In genomic region chr1:202836616-202837403, GRCh38 we compare ENCODE assay signal across 17 cellular contexts. TPM values are rescaled to one million over a fixed set of nuclear protein-coding genes. Genes with fewer than 3 reads are reported as not detected.
DNase-seq lines count a peak whose midpoint lies in the region; ATAC-seq and TF ChIP-seq lines count a peak whose summit lies in the region.
"Had no signal": no experiment of that assay in that cellular context is flagged by ENCODE, and none has a peak within 500 bp of the region (broad histone marks: within the 10 kb centered on the region; RNA-seq: fewer than 3 reads in every experiment).

No MANE protein-coding gene starts in this region.

- DNase-seq in T47D (ENCODE audit: low read depth in 1 of 2, low spot score in 1 of 2) (peak; percentile 49 to 86), breast epithelium (ENCODE audit: low spot score in 2 of 2) (no peak), RWPE2 (ENCODE audit: low spot score) (no peak), foreskin keratinocyte (peak in 1 of 2 donors; percentile 74), upper lobe of right lung (no peak)
- no peak for DNase-seq in central memory CD4-positive, alpha-beta T cell
- DNase-seq: activated T-cell treated with anti-CD3 and anti-CD28 coated beads, Interleukin-2, amount 50 U/mL, for 48 hours; foreskin fibroblast; Karpas-422; NCI-H2081; NCI-H774; SK-N-SH had no signal

- H3K27me3 ChIP-seq in breast epithelium: no peaks in the 10 kb centered on the region
- H3K27me3 ChIP-seq in RWPE2 (ENCODE audit: insufficient read depth, poor library complexity, severe bottlenecking): no peaks in the 10 kb centered on the region
- no peaks in the 10 kb centered on the region for H3K27me3 ChIP-seq in foreskin keratinocyte
- no peaks in the 10 kb centered on the region for H3K27me3 ChIP-seq in upper lobe of right lung

- H3K4me1 ChIP-seq in breast epithelium (no peaks in the 10 kb centered on the region), RWPE2 (ENCODE audit: insufficient read depth, poor library complexity, severe bottlenecking) (peaks cover 13% of the 10 kb centered on the region), foreskin keratinocyte (peaks cover 28% of the 10 kb centered on the region), upper lobe of right lung (peaks cover 9% of the 10 kb centered on the region)

- no peak overlapping the region for H3K4me3 ChIP-seq in breast epithelium
- no peak overlapping the region for H3K4me3 ChIP-seq in RWPE2 (ENCODE audit: severe bottlenecking)
- H3K4me3 ChIP-seq in upper lobe of right lung: no peak overlapping the region
- H3K4me3 ChIP-seq: GM12878 had no signal

- no peak for TF ChIP-seq POLR2A in breast epithelium (IDR thresholded peaks at IDR 0.05)

- in situ Hi-C loops in T47D (cut with HindIII; ENCODE audit: low pct_unique_long_range_greater_than_20kb, low sequenced_read_pairs): no loop called here

- H3K27ac ChIP-seq in breast epithelium (no peak overlapping the region), RWPE2 (ENCODE audit: poor library complexity, severe bottlenecking) (peak overlapping the region; percentile 8), foreskin keratinocyte (no peak overlapping the region), upper lobe of right lung (no peak overlapping the region)

- ATAC-seq in RWPE2 (ENCODE audit: low read depth) (peak; percentile 73), foreskin keratinocyte (peak; percentile 71), upper lobe of right lung (peak; percentile 95), HG03457 (IDR thresholded peaks at IDR 0.05; ENCODE audit: unreplicated experiment) (no peak), GM21515 (IDR thresholded peaks at IDR 0.05; ENCODE audit: unreplicated experiment) (no peak)
- ATAC-seq: activated CD4-positive, CD25-positive, alpha-beta regulatory T cell treated with anti-CD3 and anti-CD28 coated beads, Interleukin-2, amount 50 U/mL, for 24 hours had no signal

- H3K9me3 ChIP-seq in breast epithelium: no peaks in the 10 kb centered on the region
- no peaks in the 10 kb centered on the region for H3K9me3 ChIP-seq in RWPE2 (ENCODE audit: severe bottlenecking)
- no peaks in the 10 kb centered on the region for H3K9me3 ChIP-seq in upper lobe of right lung
- H3K9me3 ChIP-seq: SK-N-SH had no signal

- no peaks in the 10 kb centered on the region for H3K36me3 ChIP-seq in breast epithelium
- no peaks in the 10 kb centered on the region for H3K36me3 ChIP-seq in RWPE2 (ENCODE audit: low read depth)
- no peaks in the 10 kb centered on the region for H3K36me3 ChIP-seq in upper lobe of right lung

- intact Hi-C loops in breast epithelium (cut with DNase I; ENCODE audit: low total_unique reads) (no loop called here), upper lobe of right lung (cut with DNase I) (no loop called here)

- TF ChIP-seq CTCF in breast epithelium (IDR thresholded peaks at IDR 0.05): no peak
- no peak for TF ChIP-seq CTCF in RWPE2 (IDR thresholded peaks at IDR 0.05; ENCODE audit: poor library complexity, severe bottlenecking)
- no peak for TF ChIP-seq CTCF in foreskin keratinocyte (conservative IDR thresholded peaks at IDR 0.05)
- TF ChIP-seq CTCF in upper lobe of right lung (IDR thresholded peaks at IDR 0.05): no peak

RNA-seq across cellular contexts. Expression of gene PCAT6, which starts 26.1 kb away (rescaled TPM):
- total RNA-seq in breast epithelium: 1 to 10 TPM in 1 of 3 donors, not detected in 2; 1.8 TPM
- 0.67 and 1.5 TPM in 2 replicates for total RNA-seq in foreskin keratinocyte
- polyA plus RNA-seq in foreskin keratinocyte: 2.0 and 3.1 TPM in 2 replicates
- total RNA-seq in upper lobe of right lung: 0.81 TPM
- total RNA-seq: urinary bladder had no signal

RNA-seq across cellular contexts. Expression of gene KDM5B, which starts 28.6 kb away (rescaled TPM):
- total RNA-seq in breast epithelium (100 to 1,000 TPM in 1 of 3 donors, 10 to 100 TPM in 2; 37.6 to 122 (median 87.5) TPM), foreskin keratinocyte (47.9 and 57.2 TPM in 2 replicates), upper lobe of right lung (57.3 TPM)
- polyA plus RNA-seq in foreskin keratinocyte: 18.1 and 18.8 TPM in 2 replicates

RNA-seq across cellular contexts. Expression of gene RABIF, which starts 52.1 kb away (rescaled TPM):
- total RNA-seq in breast epithelium (1 to 10 TPM; 4.8 to 6.9 (median 5.6) TPM), foreskin keratinocyte (9.4 and 9.6 TPM in 2 replicates), upper lobe of right lung (10.0 TPM)
- 11.1 and 11.3 TPM in 2 replicates for polyA plus RNA-seq in foreskin keratinocyte

Comparison
In these comparisons a context has a peak if more than half of its experiments do, and no peak if none do; other contexts are left out.
1. DNase-seq: peak in T47D (2 of 2); none in breast epithelium (0 of 2), RWPE2 (single experiment), upper lobe of right lung (single experiment) and central memory CD4-positive, alpha-beta T cell (single experiment).
2. ATAC-seq: peak in RWPE2 (single experiment), foreskin keratinocyte (single experiment) and upper lobe of right lung (single experiment); none in HG03457 (single experiment) and GM21515 (single experiment).